In the genomic region with DNA sequence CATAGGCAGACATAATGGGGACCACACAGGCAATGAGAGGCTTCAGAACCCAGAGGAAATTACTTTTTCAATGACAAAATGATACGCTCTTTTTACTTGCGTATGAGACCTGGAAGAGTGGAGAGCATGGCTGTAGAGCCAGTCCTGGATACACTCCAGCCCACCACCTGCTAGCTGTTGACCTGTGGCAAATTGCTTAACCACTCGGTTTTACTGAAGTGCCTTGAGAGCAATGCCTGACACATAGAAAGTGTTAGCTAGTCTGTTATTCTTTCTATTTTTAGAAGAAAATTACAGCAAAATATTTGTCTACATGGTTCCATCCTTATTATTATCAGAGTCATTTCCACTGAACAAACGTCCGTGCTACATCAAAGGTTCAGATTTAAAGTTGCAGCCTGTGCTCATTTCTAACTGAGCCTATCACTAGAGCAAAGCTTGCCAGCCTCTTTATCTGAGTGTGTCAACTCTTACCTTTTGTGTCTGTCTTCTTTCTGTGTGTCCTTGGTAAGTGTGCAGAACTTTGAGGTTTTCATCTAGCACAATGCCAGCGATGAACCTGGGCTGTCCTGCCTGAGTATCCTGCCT, we compare ENCODE assay signal across 15 cellular contexts. TPM values are rescaled to one million over a fixed set of nuclear protein-coding genes. Genes with fewer than 3 reads are reported as not detected.
DNase-seq lines count a peak whose midpoint lies in the region; ATAC-seq and TF ChIP-seq lines count a peak whose summit lies in the region.
"Had no signal": no experiment of that assay in that cellular context is flagged by ENCODE, and none has a peak within 500 bp of the region (broad histone marks: within the 10 kb centered on the region; RNA-seq: fewer than 3 reads in every experiment).

No MANE protein-coding gene starts in this region.

- ATAC-seq in left ventricle myocardium superior (peak; percentile 52), GM18867 (IDR thresholded peaks at IDR 0.05; ENCODE audit: unreplicated experiment) (no peak)

- H3K4me3 ChIP-seq in astrocyte of the spinal cord (ENCODE audit: low read depth, low read length) (no peak overlapping the region), spleen (no peak overlapping the region), esophagus muscularis mucosa (no peak overlapping the region)
- H3K4me3 ChIP-seq: adrenal gland, sigmoid colon, transverse colon had no signal

- no peak for TF ChIP-seq CTCF in astrocyte of the spinal cord (IDR thresholded peaks at IDR 0.05; ENCODE audit: low read depth, low read length)
- TF ChIP-seq CTCF in spleen (IDR thresholded peaks at IDR 0.05 in 8 of 11, conservative IDR thresholded peaks at IDR 0.05 in 3 of 11) = no peak
- TF ChIP-seq CTCF in esophagus muscularis mucosa (IDR thresholded peaks at IDR 0.05) = no peak

- H3K36me3 ChIP-seq in spleen = peaks cover 0 to 46% (median 11%) of the 10 kb centered on the region in 6 donors
- peaks cover 0 to 15% (median 8%) of the 10 kb centered on the region in 4 donors for H3K36me3 ChIP-seq in esophagus muscularis mucosa
- H3K36me3 ChIP-seq: adrenal gland, transverse colon had no signal

- H3K4me1 ChIP-seq in spleen (peaks cover 43 to 94% (median 65%) of the 10 kb centered on the region in 6 donors), esophagus muscularis mucosa (peaks cover 23 to 52% (median 35%) of the 10 kb centered on the region in 4 donors)

- H3K27me3 ChIP-seq in spleen (replicated peaks in 1 of 7) (no peaks in the 10 kb centered on the region), esophagus muscularis mucosa (no peaks in the 10 kb centered on the region)
- H3K27me3 ChIP-seq: adrenal gland, sigmoid colon, transverse colon had no signal

- WGBS in spleen, 5 donors = 78 to 86% (median 83%) methylated on average over 6 of the region's 6 CpGs
- WGBS in esophagus muscularis mucosa = 75% methylated on average over 6 of the region's 6 CpGs

- in situ Hi-C loops in astrocyte of the spinal cord (cut with HindIII; ENCODE audit: low sequenced_read_pairs) = no loop called here

- no peak for TF ChIP-seq EP300 in esophagus muscularis mucosa (IDR thresholded peaks at IDR 0.05)

- no peak for TF ChIP-seq POLR2A in spleen (IDR thresholded peaks at IDR 0.05)
- no peak for TF ChIP-seq POLR2A in esophagus muscularis mucosa (IDR thresholded peaks at IDR 0.05; ENCODE audit: low read depth)

- H3K9me3 ChIP-seq in spleen = no peaks in the 10 kb centered on the region
- no peaks in the 10 kb centered on the region for H3K9me3 ChIP-seq in esophagus muscularis mucosa
- H3K9me3 ChIP-seq: adrenal gland, sigmoid colon, transverse colon had no signal

- DNase-seq in left ventricle myocardium superior (no peak), cardiac septum (ENCODE audit: low spot score) (no peak), NCI-H2081 treated with DMSO at 0.1 percent for 48 hours (lab: John Stamatoyannopoulos, UW) (peak; percentile 82), astrocyte of the spinal cord (ENCODE audit: low read depth, low spot score) (peak; percentile 33), spleen (no peak), NCI-H1048 (lab: John Stamatoyannopoulos, UW) (no peak), esophagus muscularis mucosa (ENCODE audit: extremely low spot score) (no peak)
- DNase-seq: activated CD4-positive, CD25-positive, alpha-beta regulatory T cell treated with anti-CD3 and anti-CD28 coated beads, Interleukin-2, amount 50 U/mL, for 72 hours; adrenal gland; NCI-H2171; sigmoid colon; transverse colon had no signal

- intact Hi-C loops in left ventricle myocardium superior (cut with micrococcal nuclease) (no loop called here), cardiac septum (cut with DNase I) (no loop called here), spleen (cut with DNase I; ENCODE audit: low total_unique reads) (no loop called here), esophagus muscularis mucosa (cut with DNase I) (no loop called here)

- H3K27ac ChIP-seq in spleen = peak overlapping the region in 6 of 8 donors; percentile 5 to 84 (median 78)
- H3K27ac ChIP-seq in esophagus muscularis mucosa (replicated peaks in 1 of 4) = no peak overlapping the region
- H3K27ac ChIP-seq: adrenal gland, C4-2B, sigmoid colon, transverse colon had no signal

RNA-seq across cellular contexts. Expression of a gene that starts 9.6 kb away (rescaled TPM):
- total RNA-seq in left ventricle myocardium superior = 2.6 TPM
- total RNA-seq in cardiac septum = 1.1 TPM
- 10 to 100 TPM; 29.1 to 83.6 (median 53.4) TPM for total RNA-seq in spleen
- 10 to 100 TPM; 56.0 to 68.0 (median 60.6) TPM for polyA plus RNA-seq in spleen
- 10 to 100 TPM; 11.9 to 32.1 (median 22.3) TPM for total RNA-seq in esophagus muscularis mucosa
- total RNA-seq: endothelial cell of umbilical vein had no signal

RNA-seq across cellular contexts. Expression of a gene that starts 58.6 kb away (rescaled TPM):
- total RNA-seq in left ventricle myocardium superior (not detected), cardiac septum (not detected), spleen (10 to 100 TPM in 6 of 7 donors, 1 to 10 TPM in 1; 9.6 to 21.8 (median 15.3) TPM), esophagus muscularis mucosa (not detected)
- polyA plus RNA-seq in spleen = 10 to 100 TPM; 25.6 to 33.9 (median 29.4) TPM
- total RNA-seq: endothelial cell of umbilical vein had no signal
- polyA plus RNA-seq: endothelial cell of umbilical vein had no signal

Comparison
In these comparisons a context has a peak if more than half of its experiments do, and no peak if none do; other contexts are left out.
1. DNase-seq: peak in NCI-H2081 treated with DMSO at 0.1 percent for 48 hours (single experiment) and astrocyte of the spinal cord (single experiment); none in left ventricle myocardium superior (single experiment), cardiac septum (single experiment), spleen (single experiment), NCI-H1048 (single experiment) and esophagus muscularis mucosa (single experiment).
2. H3K27ac ChIP-seq: peak in spleen (6 of 8); none in esophagus muscularis mucosa (0 of 4).
3. RNA of a gene that starts 58.6 kb away (total RNA-seq): 9.6 to 21.8 TPM in spleen; not detected in left ventricle myocardium superior (single experiment), not detected in cardiac septum (single experiment) and not detected in esophagus muscularis mucosa; every median in the first group is over 4 times any median in the second.